Comparison of ENCODE assay signal across 9 cellular contexts in genomic region chr1:24186031-24186710, GRCh38. TPM values are rescaled to one million over a fixed set of nuclear protein-coding genes. Genes with fewer than 3 reads are reported as not detected.
DNase-seq lines count a peak whose midpoint lies in the region; FAIRE-seq lines count a peak whose summit lies in the region.
"Had no signal": no experiment of that assay in that cellular context is flagged by ENCODE, and none has a peak within 500 bp of the region (broad histone marks: within the 10 kb centered on the region; RNA-seq: fewer than 3 reads in every experiment).

No MANE protein-coding gene starts in this region.

- 20 to 57% (median 37%) methylated on average over 13 of the region's 13 CpGs for WGBS in small intestine, 3 donors

- H3K4me3 Mint-ChIP-seq in activated CD4-positive, alpha-beta T cell treated with anti-CD3 and anti-CD28 coated beads, Interleukin-2, amount 10 ng/mL, durations not matched to agents 7 days and 5 days, result peak overlapping the region; percentile 73
- H3K4me3 Mint-ChIP-seq in activated CD4-positive, alpha-beta memory T cell treated with anti-CD3 and anti-CD28 coated beads, Interleukin-2, amount 10 ng/mL, durations not matched to agents 7 days and 5 days, result peak overlapping the region; percentile 79

- peak overlapping the region; percentile 80 for H3K27ac Mint-ChIP-seq in activated CD4-positive, alpha-beta T cell treated with anti-CD3 and anti-CD28 coated beads, Interleukin-2, amount 10 ng/mL, durations not matched to agents 7 days and 5 days
- no peak overlapping the region for H3K27ac Mint-ChIP-seq in activated CD4-positive, alpha-beta memory T cell treated with anti-CD3 and anti-CD28 coated beads, Interleukin-2, amount 10 ng/mL, durations not matched to agents 7 days and 5 days

- peak overlapping the region; percentile 79 for H3K4me3 ChIP-seq in iPS-20b (ENCODE audit: low read length)
- peak overlapping the region in 1 of 2 donors; percentile 80 for H3K4me3 ChIP-seq in small intestine (ENCODE audit: low read depth in 1 of 2, low read length in 2 of 2)

- POLR2A ChIA-PET in activated CD4-positive, alpha-beta T cell treated with anti-CD3 and anti-CD28 coated beads, Interleukin-2, amount 10 ng/mL, durations not matched to agents 7 days and 5 days (lab: Charles Lee), result no interaction called here
- POLR2A ChIA-PET in activated CD4-positive, alpha-beta memory T cell treated with anti-CD3 and anti-CD28 coated beads, Interleukin-2, amount 10 ng/mL, durations not matched to agents 7 days and 5 days (lab: Charles Lee), result interaction anchor here (0.8 to 2.0 kb wide), 5 partner anchors 17 to 231 kb away, joined by 3 to 5 read pairs (median 4); no protein-coding TSS in a partner anchor

- H3K36me3 Mint-ChIP-seq in activated CD4-positive, alpha-beta T cell treated with anti-CD3 and anti-CD28 coated beads, Interleukin-2, amount 10 ng/mL, durations not matched to agents 7 days and 5 days (ENCODE audit: low read depth), result peaks cover 3% of the 10 kb centered on the region
- H3K36me3 Mint-ChIP-seq in activated CD4-positive, alpha-beta memory T cell treated with anti-CD3 and anti-CD28 coated beads, Interleukin-2, amount 10 ng/mL, durations not matched to agents 7 days and 5 days (ENCODE audit: low read depth), result peaks cover 5% of the 10 kb centered on the region

- no peaks in the 10 kb centered on the region; the same call in 1 of the 2 replicates for H3K36me3 ChIP-seq in iPS-20b (ENCODE audit: insufficient read depth, low read depth, low read length)
- H3K36me3 ChIP-seq in small intestine (ENCODE audit: control insufficient read depth in 2 of 2, insufficient read depth in 2 of 2, low read length in 2 of 2), result no peaks in the 10 kb centered on the region

- H3K9me3 ChIP-seq in iPS-20b (ENCODE audit: insufficient read depth, low read depth, low read length), result no peaks in the 10 kb centered on the region
- no peaks in the 10 kb centered on the region for H3K9me3 ChIP-seq in small intestine (ENCODE audit: control insufficient read depth, low read depth)

- CTCF ChIA-PET in activated CD4-positive, alpha-beta T cell treated with anti-CD3 and anti-CD28 coated beads, Interleukin-2, amount 10 ng/mL, durations not matched to agents 7 days and 5 days (lab: Charles Lee), result interaction anchor here (0.5 to 4.2 kb wide), 4 partner anchors 13 to 350 kb away, joined by 3 to 19 read pairs (median 6); no protein-coding TSS in a partner anchor
- CTCF ChIA-PET in activated CD4-positive, alpha-beta memory T cell treated with anti-CD3 and anti-CD28 coated beads, Interleukin-2, amount 10 ng/mL, durations not matched to agents 7 days and 5 days (lab: Charles Lee), result interaction anchor here (1.5 to 5.3 kb wide), 5 partner anchors 13 to 206 kb away, joined by 3 to 37 read pairs (median 23); no protein-coding TSS in a partner anchor

- peaks cover 45% of the 10 kb centered on the region for H3K4me1 Mint-ChIP-seq in activated CD4-positive, alpha-beta T cell treated with anti-CD3 and anti-CD28 coated beads, Interleukin-2, amount 10 ng/mL, durations not matched to agents 7 days and 5 days
- H3K4me1 Mint-ChIP-seq in activated CD4-positive, alpha-beta memory T cell treated with anti-CD3 and anti-CD28 coated beads, Interleukin-2, amount 10 ng/mL, durations not matched to agents 7 days and 5 days, result peaks cover 40% of the 10 kb centered on the region

- H3K27me3 ChIP-seq in iPS-20b (ENCODE audit: insufficient read depth, low read length), result peaks cover 31% of the 10 kb centered on the region; the same call in 1 of the 2 replicates
- peaks cover 0 to 2% of the 10 kb centered on the region in 2 donors for H3K27me3 ChIP-seq in small intestine (ENCODE audit: control insufficient read depth in 2 of 2, insufficient read depth in 2 of 2, low read length in 2 of 2)

- H3K27ac ChIP-seq in iPS-20b (ENCODE audit: low read length) (no peak overlapping the region), small intestine (ENCODE audit: low read depth in 1 of 2, low read length in 1 of 2) (peak overlapping the region; percentile 67 to 99)

- FAIRE-seq in small intestine (lab: Jason Lieb, UNC), result no peak

- H3K9me3 Mint-ChIP-seq in activated CD4-positive, alpha-beta T cell treated with anti-CD3 and anti-CD28 coated beads, Interleukin-2, amount 10 ng/mL, durations not matched to agents 7 days and 5 days, result peaks cover 4% of the 10 kb centered on the region
- peaks cover under 1% of the 10 kb centered on the region for H3K9me3 Mint-ChIP-seq in activated CD4-positive, alpha-beta memory T cell treated with anti-CD3 and anti-CD28 coated beads, Interleukin-2, amount 10 ng/mL, durations not matched to agents 7 days and 5 days

- H3K27me3 Mint-ChIP-seq in activated CD4-positive, alpha-beta T cell treated with anti-CD3 and anti-CD28 coated beads, Interleukin-2, amount 10 ng/mL, durations not matched to agents 7 days and 5 days, result no peaks in the 10 kb centered on the region
- peaks cover 2% of the 10 kb centered on the region for H3K27me3 Mint-ChIP-seq in activated CD4-positive, alpha-beta memory T cell treated with anti-CD3 and anti-CD28 coated beads, Interleukin-2, amount 10 ng/mL, durations not matched to agents 7 days and 5 days

- no peak for DNase-seq in activated CD4-positive, alpha-beta T cell treated with anti-CD3 and anti-CD28 coated beads, Interleukin-2, amount 10 ng/mL, durations not matched to agents 7 days and 5 days
- DNase-seq in activated CD4-positive, alpha-beta T cell treated with anti-CD3 and anti-CD28 coated beads for 1 hour, result no peak
- DNase-seq in activated CD4-positive, alpha-beta memory T cell treated with anti-CD3 and anti-CD28 coated beads, Interleukin-2, amount 10 ng/mL, durations not matched to agents 7 days and 5 days, result no peak
- peak; percentile 51 for DNase-seq in small intestine
- DNase-seq in NCI-H748 (lab: John Stamatoyannopoulos, UW; ENCODE audit: unreplicated experiment), result no peak
- no peak for DNase-seq in NCI-H1105 treated with DMSO at 0.1 percent for 48 hours (lab: John Stamatoyannopoulos, UW)
- DNase-seq in HT-29 (ENCODE audit: low spot score), result no peak
- DNase-seq: NK-92 treated with Interleukin-12 subunit alpha and Interleukin-12 subunit beta, amount 100 ng/mL, for 24 hours had no signal

- H3K4me1 ChIP-seq in iPS-20b (ENCODE audit: insufficient read depth, low read length) (no peaks in the 10 kb centered on the region; the same call in 1 of the 2 replicates), small intestine (ENCODE audit: control insufficient read depth in 2 of 2, insufficient read depth in 1 of 2, low read depth in 1 of 2, low read length in 1 of 2) (peaks cover 0 to 3% of the 10 kb centered on the region in 2 donors)

- H3K9ac ChIP-seq in iPS-20b (ENCODE audit: low read depth, low read length), result peak overlapping the region; percentile 80

RNA-seq across cellular contexts. Expression of gene IFNLR1, which starts 0.9 kb away (rescaled TPM):
- 1 to 10 TPM; 3.2 to 3.4 TPM for total RNA-seq in activated CD4-positive, alpha-beta T cell treated with anti-CD3 and anti-CD28 coated beads, Interleukin-2, amount 10 ng/mL, durations not matched to agents 7 days and 5 days
- total RNA-seq in activated CD4-positive, alpha-beta memory T cell treated with anti-CD3 and anti-CD28 coated beads, Interleukin-2, amount 10 ng/mL, durations not matched to agents 7 days and 5 days, result 1 to 10 TPM; 6.0 to 6.1 TPM
- polyA plus RNA-seq in small intestine, result 1 to 10 TPM; 4.8 to 8.1 (median 5.7) TPM
- 3.3 and 3.5 TPM in 2 replicates for total RNA-seq in HT-29 (2014; rRNA removed; shearing (Covaris generic))

RNA-seq across cellular contexts. Expression of gene IL22RA1, which starts 43.2 kb away (rescaled TPM):
- total RNA-seq in activated CD4-positive, alpha-beta T cell treated with anti-CD3 and anti-CD28 coated beads, Interleukin-2, amount 10 ng/mL, durations not matched to agents 7 days and 5 days, result not detected
- total RNA-seq in activated CD4-positive, alpha-beta memory T cell treated with anti-CD3 and anti-CD28 coated beads, Interleukin-2, amount 10 ng/mL, durations not matched to agents 7 days and 5 days, result not detected
- polyA plus RNA-seq in small intestine, result 10 to 100 TPM; 16.3 to 29.1 (median 21.3) TPM
- total RNA-seq in HT-29 (2014; rRNA removed; shearing (Covaris generic)), result 21.7 and 32.8 TPM in 2 replicates

Comparison
In these comparisons a context has a peak if more than half of its experiments do, and no peak if none do; other contexts are left out.
1. RNA of gene IL22RA1, which starts 43.2 kb away (total RNA-seq): 21.7 to 32.8 TPM in HT-29; not detected in activated CD4-positive, alpha-beta memory T cell treated with anti-CD3 and anti-CD28 coated beads, Interleukin-2, amount 10 ng/mL, durations not matched to agents 7 days and 5 days and not detected in activated CD4-positive, alpha-beta T cell treated with anti-CD3 and anti-CD28 coated beads, Interleukin-2, amount 10 ng/mL, durations not matched to agents 7 days and 5 days; every median in the first group is over 10 times any median in the second.